In genomic region chr4:46270986-46271596, GRCh38 we compare ENCODE assay signal across 8 cellular contexts.
DNase-seq lines count a peak whose midpoint lies in the region; ATAC-seq and TF ChIP-seq lines count a peak whose summit lies in the region.

No MANE protein-coding gene starts in this region.

- no peaks in the 10 kb centered on the region; the same call in 1 of the 3 replicates for H3K36me3 Mint-ChIP-seq in GM23338 (ENCODE audit: low read depth)

- peak; percentile 48 for DNase-seq in GM23338 (ENCODE audit: low spot score)
- peak; percentile 53 for DNase-seq in MM.1S
- DNase-seq in astrocyte of the hippocampus (ENCODE audit: low read depth, low spot score) = peak; percentile 27
- DNase-seq in midbrain (lab: John Stamatoyannopoulos, UW) = peak; percentile 42
- DNase-seq in NCI-H2227 (lab: John Stamatoyannopoulos, UW; ENCODE audit: unreplicated experiment) = no peak
- DNase-seq in activated effector memory CD4-positive, alpha-beta T cell treated with anti-CD3 and anti-CD28 coated beads, Interleukin-2, amount 50 U/mL, for 16 hours = no peak
- DNase-seq in vagina (ENCODE audit: extremely low spot score in 2 of 2) = no peak

- H3F3A ChIP-seq in GM23338 (replicated peaks; ENCODE audit: low read depth) = no peaks in the 10 kb centered on the region
- H3F3A ChIP-seq in MM.1S (ENCODE audit: insufficient read depth, low read length) = no peaks in the 10 kb centered on the region

- peak; percentile 86 for ATAC-seq in GM18498 (IDR thresholded peaks at IDR 0.05; ENCODE audit: unreplicated experiment)
- ATAC-seq in GM23338 = no peak

- no peaks in the 10 kb centered on the region for H3K27me3 Mint-ChIP-seq in GM23338 (ENCODE audit: insufficient read depth, low read depth, poor library complexity)

- H4K20me1 ChIP-seq in GM23338 (replicated peaks; ENCODE audit: insufficient read depth) (no peaks in the 10 kb centered on the region), MM.1S (ENCODE audit: insufficient read depth, low read length) (no peaks in the 10 kb centered on the region)

- H3K27me3 ChIP-seq in GM23338 (ENCODE audit: insufficient read depth) (no peaks in the 10 kb centered on the region), MM.1S (replicated peaks; ENCODE audit: insufficient read depth, low read length) (no peaks in the 10 kb centered on the region), vagina (no peaks in the 10 kb centered on the region)

- no peak overlapping the region for H3K27ac ChIP-seq in GM23338 (ENCODE audit: low read depth)
- H3K27ac ChIP-seq in MM.1S (ENCODE audit: low read length) = no peak overlapping the region
- H3K27ac ChIP-seq in vagina = no peak overlapping the region

- H3K4me3 Mint-ChIP-seq in GM23338 = no peak overlapping the region

- H3K9me3 Mint-ChIP-seq in GM23338 = peaks cover 76% of the 10 kb centered on the region

- intact Hi-C loops in vagina (cut with DNase I) = no loop called here

- no peak overlapping the region for H3K9ac ChIP-seq in MM.1S (ENCODE audit: low read length)

- H3K9me3 ChIP-seq in MM.1S (replicated peaks; ENCODE audit: insufficient read depth, low read length) = no peaks in the 10 kb centered on the region
- no peaks in the 10 kb centered on the region for H3K9me3 ChIP-seq in vagina

- TF ChIP-seq POLR2A in vagina (IDR thresholded peaks at IDR 0.05) = no peak

- H3K79me2 ChIP-seq in GM23338 (replicated peaks; ENCODE audit: insufficient read depth) (no peaks in the 10 kb centered on the region), MM.1S (ENCODE audit: low read length) (no peaks in the 10 kb centered on the region)

- H3K4me1 Mint-ChIP-seq in GM23338 = no peaks in the 10 kb centered on the region

- H3K4me1 ChIP-seq in GM23338 (ENCODE audit: insufficient read depth) = no peaks in the 10 kb centered on the region
- no peaks in the 10 kb centered on the region for H3K4me1 ChIP-seq in MM.1S (ENCODE audit: low read length)
- H3K4me1 ChIP-seq in vagina = no peaks in the 10 kb centered on the region

- H3K4me2 ChIP-seq in GM23338 (no peak overlapping the region), MM.1S (ENCODE audit: low read depth, low read length) (no peak overlapping the region)

- H3K9me2 ChIP-seq in GM23338 (ENCODE audit: insufficient read depth) (no peaks in the 10 kb centered on the region), MM.1S (replicated peaks; ENCODE audit: insufficient read depth, low read length) (no peaks in the 10 kb centered on the region)

- H2AFZ ChIP-seq in GM23338 (no peak overlapping the region), MM.1S (ENCODE audit: low read length) (no peak overlapping the region)

- H3K4me3 ChIP-seq in GM23338 (no peak overlapping the region), MM.1S (ENCODE audit: low read length) (no peak overlapping the region), vagina (no peak overlapping the region)

- TF ChIP-seq CTCF in GM23338 (conservative IDR thresholded peaks at IDR 0.05; ENCODE audit: low read depth in 2 of 2) (peak; percentile 41 to 51), MM.1S (IDR thresholded peaks at IDR 0.05; ENCODE audit: low read length) (peak; percentile 55), vagina (IDR thresholded peaks at IDR 0.05) (peak in 1 of 3 experiments; percentile 28)

- H3K27ac Mint-ChIP-seq in GM23338 = no peak overlapping the region

- no peaks in the 10 kb centered on the region for H3K36me3 ChIP-seq in GM23338 (ENCODE audit: insufficient read depth)
- no peaks in the 10 kb centered on the region for H3K36me3 ChIP-seq in MM.1S (replicated peaks; ENCODE audit: insufficient read depth, low read length)
- H3K36me3 ChIP-seq in vagina = no peaks in the 10 kb centered on the region

TF ChIP-seq in GM23338, 12 proteins besides CTCF, POLR2A, EP300 and RAD21 (continues in another document):
- TF ChIP-seq STAT1 (IDR thresholded peaks at IDR 0.05; ENCODE audit: unreplicated experiment) (no peak), POLR2AphosphoS5 (IDR thresholded peaks at IDR 0.05; ENCODE audit: low read depth) (no peak), JUNB (IDR thresholded peaks at IDR 0.05; ENCODE audit: unreplicated experiment) (no peak), EZH2 (IDR thresholded peaks at IDR 0.05; ENCODE audit: low read depth, unreplicated experiment) (no peak), EZH2phosphoT487 (IDR thresholded peaks at IDR 0.05; ENCODE audit: unreplicated experiment) (no peak)
- TF ChIP-seq, protein P1, sequence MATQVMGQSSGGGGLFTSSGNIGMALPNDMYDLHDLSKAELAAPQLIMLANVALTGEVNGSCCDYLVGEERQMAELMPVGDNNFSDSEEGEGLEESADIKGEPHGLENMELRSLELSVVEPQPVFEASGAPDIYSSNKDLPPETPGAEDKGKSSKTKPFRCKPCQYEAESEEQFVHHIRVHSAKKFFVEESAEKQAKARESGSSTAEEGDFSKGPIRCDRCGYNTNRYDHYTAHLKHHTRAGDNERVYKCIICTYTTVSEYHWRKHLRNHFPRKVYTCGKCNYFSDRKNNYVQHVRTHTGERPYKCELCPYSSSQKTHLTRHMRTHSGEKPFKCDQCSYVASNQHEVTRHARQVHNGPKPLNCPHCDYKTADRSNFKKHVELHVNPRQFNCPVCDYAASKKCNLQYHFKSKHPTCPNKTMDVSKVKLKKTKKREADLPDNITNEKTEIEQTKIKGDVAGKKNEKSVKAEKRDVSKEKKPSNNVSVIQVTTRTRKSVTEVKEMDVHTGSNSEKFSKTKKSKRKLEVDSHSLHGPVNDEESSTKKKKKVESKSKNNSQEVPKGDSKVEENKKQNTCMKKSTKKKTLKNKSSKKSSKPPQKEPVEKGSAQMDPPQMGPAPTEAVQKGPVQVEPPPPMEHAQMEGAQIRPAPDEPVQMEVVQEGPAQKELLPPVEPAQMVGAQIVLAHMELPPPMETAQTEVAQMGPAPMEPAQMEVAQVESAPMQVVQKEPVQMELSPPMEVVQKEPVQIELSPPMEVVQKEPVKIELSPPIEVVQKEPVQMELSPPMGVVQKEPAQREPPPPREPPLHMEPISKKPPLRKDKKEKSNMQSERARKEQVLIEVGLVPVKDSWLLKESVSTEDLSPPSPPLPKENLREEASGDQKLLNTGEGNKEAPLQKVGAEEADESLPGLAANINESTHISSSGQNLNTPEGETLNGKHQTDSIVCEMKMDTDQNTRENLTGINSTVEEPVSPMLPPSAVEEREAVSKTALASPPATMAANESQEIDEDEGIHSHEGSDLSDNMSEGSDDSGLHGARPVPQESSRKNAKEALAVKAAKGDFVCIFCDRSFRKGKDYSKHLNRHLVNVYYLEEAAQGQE (IDR thresholded peaks at IDR 0.05; ENCODE audit: unreplicated experiment) = no peak
- TF ChIP-seq, protein P2, sequence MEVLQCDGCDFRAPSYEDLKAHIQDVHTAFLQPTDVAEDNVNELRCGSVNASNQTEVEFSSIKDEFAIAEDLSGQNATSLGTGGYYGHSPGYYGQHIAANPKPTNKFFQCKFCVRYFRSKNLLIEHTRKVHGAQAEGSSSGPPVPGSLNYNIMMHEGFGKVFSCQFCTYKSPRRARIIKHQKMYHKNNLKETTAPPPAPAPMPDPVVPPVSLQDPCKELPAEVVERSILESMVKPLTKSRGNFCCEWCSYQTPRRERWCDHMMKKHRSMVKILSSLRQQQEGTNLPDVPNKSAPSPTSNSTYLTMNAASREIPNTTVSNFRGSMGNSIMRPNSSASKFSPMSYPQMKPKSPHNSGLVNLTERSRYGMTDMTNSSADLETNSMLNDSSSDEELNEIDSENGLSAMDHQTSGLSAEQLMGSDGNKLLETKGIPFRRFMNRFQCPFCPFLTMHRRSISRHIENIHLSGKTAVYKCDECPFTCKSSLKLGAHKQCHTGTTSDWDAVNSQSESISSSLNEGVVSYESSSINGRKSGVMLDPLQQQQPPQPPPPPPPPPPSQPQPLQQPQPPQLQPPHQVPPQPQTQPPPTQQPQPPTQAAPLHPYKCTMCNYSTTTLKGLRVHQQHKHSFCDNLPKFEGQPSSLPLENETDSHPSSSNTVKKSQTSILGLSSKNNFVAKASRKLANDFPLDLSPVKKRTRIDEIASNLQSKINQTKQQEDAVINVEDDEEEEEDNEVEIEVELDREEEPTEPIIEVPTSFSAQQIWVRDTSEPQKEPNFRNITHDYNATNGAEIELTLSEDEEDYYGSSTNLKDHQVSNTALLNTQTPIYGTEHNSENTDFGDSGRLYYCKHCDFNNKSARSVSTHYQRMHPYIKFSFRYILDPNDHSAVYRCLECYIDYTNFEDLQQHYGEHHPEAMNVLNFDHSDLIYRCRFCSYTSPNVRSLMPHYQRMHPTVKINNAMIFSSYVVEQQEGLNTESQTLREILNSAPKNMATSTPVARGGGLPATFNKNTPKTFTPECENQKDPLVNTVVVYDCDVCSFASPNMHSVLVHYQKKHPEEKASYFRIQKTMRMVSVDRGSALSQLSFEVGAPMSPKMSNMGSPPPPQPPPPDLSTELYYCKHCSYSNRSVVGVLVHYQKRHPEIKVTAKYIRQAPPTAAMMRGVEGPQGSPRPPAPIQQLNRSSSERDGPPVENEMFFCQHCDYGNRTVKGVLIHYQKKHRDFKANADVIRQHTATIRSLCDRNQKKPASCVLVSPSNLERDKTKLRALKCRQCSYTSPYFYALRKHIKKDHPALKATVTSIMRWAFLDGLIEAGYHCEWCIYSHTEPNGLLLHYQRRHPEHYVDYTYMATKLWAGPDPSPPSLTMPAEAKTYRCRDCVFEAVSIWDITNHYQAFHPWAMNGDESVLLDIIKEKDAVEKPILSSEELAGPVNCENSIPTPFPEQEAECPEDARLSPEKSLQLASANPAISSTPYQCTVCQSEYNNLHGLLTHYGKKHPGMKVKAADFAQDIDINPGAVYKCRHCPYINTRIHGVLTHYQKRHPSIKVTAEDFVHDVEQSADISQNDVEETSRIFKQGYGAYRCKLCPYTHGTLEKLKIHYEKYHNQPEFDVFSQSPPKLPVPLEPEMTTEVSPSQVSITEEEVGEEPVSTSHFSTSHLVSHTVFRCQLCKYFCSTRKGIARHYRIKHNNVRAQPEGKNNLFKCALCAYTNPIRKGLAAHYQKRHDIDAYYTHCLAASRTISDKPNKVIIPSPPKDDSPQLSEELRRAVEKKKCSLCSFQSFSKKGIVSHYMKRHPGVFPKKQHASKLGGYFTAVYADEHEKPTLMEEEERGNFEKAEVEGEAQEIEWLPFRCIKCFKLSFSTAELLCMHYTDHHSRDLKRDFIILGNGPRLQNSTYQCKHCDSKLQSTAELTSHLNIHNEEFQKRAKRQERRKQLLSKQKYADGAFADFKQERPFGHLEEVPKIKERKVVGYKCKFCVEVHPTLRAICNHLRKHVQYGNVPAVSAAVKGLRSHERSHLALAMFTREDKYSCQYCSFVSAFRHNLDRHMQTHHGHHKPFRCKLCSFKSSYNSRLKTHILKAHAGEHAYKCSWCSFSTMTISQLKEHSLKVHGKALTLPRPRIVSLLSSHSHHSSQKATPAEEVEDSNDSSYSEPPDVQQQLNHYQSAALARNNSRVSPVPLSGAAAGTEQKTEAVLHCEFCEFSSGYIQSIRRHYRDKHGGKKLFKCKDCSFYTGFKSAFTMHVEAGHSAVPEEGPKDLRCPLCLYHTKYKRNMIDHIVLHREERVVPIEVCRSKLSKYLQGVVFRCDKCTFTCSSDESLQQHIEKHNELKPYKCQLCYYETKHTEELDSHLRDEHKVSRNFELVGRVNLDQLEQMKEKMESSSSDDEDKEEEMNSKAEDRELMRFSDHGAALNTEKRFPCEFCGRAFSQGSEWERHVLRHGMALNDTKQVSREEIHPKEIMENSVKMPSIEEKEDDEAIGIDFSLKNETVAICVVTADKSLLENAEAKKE (CRISPR knock-in tag; IDR thresholded peaks at IDR 0.05) = no peak

Comparison
In these comparisons a context has a peak if more than half of its experiments do, and no peak if none do; other contexts are left out.
1. DNase-seq: peak in GM23338 (single experiment), MM.1S (single experiment), astrocyte of the hippocampus (single experiment) and midbrain (single experiment); none in NCI-H2227 (single experiment), activated effector memory CD4-positive, alpha-beta T cell treated with anti-CD3 and anti-CD28 coated beads, Interleukin-2, amount 50 U/mL, for 16 hours (single experiment) and vagina (0 of 2).